15 cellular contexts compared by ENCODE assay signal in the genomic region with DNA sequence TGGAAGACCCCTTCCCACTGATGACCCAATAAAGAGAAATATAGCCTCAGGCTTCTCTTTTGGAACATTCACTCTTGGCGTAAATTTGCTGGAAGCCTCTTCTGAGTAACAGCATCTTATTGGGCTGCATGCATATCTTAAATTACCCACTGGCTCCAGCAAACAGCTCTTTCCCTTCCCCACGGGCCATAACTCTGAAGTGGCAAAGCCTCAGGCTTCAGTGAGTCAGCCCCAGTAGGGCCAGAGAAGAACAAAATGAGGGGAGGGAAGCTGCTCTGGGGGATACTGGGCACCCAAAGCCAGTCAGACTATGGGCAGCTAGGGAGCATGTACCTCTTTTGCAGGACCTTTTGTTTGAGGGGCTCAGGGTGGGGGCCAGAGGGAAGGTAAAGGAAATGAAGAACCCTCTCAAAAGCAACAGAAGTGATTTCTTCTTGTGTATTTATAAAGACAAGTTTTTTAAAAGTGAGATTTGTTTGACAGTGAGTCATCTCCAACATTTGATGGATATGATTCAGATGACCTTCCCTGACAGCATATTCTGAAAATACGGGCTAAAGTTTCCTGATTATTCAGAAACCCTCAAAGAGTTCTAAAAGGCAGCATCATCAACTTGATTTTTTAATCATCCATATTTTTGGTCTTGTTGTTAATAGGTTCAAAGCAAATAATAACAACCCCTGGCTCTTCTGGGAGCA.
DNase-seq lines count a peak whose midpoint lies in the region; ATAC-seq lines count a peak whose summit lies in the region.
"Had no signal": no experiment of that assay in that cellular context is flagged by ENCODE, and none has a peak within 500 bp of the region (broad histone marks: within the 10 kb centered on the region; RNA-seq: fewer than 3 reads in every experiment).

No MANE protein-coding gene starts in this region.

- DNase-seq in AG08396 (ENCODE audit: low spot score) (peak; percentile 28), HS-5 (ENCODE audit: low read depth) (peak; percentile 76), amniotic stem cell (lab: John Stamatoyannopoulos, UW) (peak; percentile 41), iris pigment epithelial cell (ENCODE audit: low read depth) (peak; percentile 80), middle frontal gyrus (ENCODE audit: extremely low spot score, low spot score) (no peak), Ammon's horn (ENCODE audit: low spot score) (no peak), Kasumi-1 (lab: John Stamatoyannopoulos, UW) (no peak)
- DNase-seq: activated CD4-positive, alpha-beta T cell treated with anti-CD3 and anti-CD28 coated beads for 1 hour; activated naive CD8-positive, alpha-beta T cell treated with anti-CD3 and anti-CD28 coated beads for 36 hours; activated T-cell treated with anti-CD3 and anti-CD28 coated beads for 4 hours; immature natural killer cell; NCI-H1436 treated with DMSO at 0.1 percent for 48 hours; NCI-H524 had no signal

- ATAC-seq in GM21360 (IDR thresholded peaks at IDR 0.05; ENCODE audit: unreplicated experiment): no peak
- ATAC-seq: K562 had no signal

Comparison
In these comparisons a context has a peak if more than half of its experiments do, and no peak if none do; other contexts are left out.
1. DNase-seq: peak in AG08396 (single experiment), HS-5 (single experiment), amniotic stem cell (single experiment) and iris pigment epithelial cell (single experiment); none in middle frontal gyrus (single experiment), Ammon's horn (single experiment) and Kasumi-1 (0 of 2).